In the genomic region with DNA sequence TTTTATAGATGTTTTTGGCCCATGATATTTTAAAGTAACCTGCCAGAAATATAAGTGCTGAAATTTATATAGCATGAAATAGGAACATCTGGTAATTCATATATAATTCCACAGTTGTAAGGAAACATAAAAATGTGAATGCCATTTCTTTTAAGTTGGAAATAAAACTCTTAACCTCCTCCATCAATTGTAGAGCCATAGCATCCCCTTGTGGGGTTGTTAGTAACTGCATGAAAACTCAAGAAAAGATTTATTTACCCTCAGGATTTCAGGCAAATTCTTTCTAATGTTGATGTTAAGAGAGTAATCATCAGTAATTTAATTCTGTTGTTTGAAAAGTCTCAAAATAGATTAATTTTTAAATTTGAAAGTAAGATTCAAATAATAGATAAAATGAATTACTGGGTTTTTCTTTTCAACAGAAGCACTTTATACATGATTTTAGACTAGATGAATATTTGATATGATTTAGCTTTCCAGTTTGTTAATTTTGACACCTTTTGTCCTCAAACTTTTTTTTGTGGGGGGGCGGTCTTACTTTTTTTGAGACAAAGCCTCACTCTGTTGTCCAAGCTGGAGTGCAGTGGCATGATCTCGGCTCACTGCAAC, we compare ENCODE assay signal across 9 cellular contexts.
DNase-seq lines count a peak whose midpoint lies in the region; ATAC-seq and TF ChIP-seq lines count a peak whose summit lies in the region.
"Had no signal": no experiment of that assay in that cellular context is flagged by ENCODE, and none has a peak within 500 bp of the region (broad histone marks: within the 10 kb centered on the region; RNA-seq: fewer than 3 reads in every experiment).

No MANE protein-coding gene starts in this region.

- H3K4me1 Mint-ChIP-seq in activated CD8-positive, alpha-beta memory T cell treated with anti-CD3 and anti-CD28 coated beads, Interleukin-2, amount 10 ng/mL, durations not matched to agents 7 days and 5 days, result peaks cover 21% of the 10 kb centered on the region
- H3K4me1 Mint-ChIP-seq in chondrocyte (ENCODE audit: low read depth), result peaks cover 2% of the 10 kb centered on the region
- H3K4me1 Mint-ChIP-seq in stimulated activated naive B cell treated with anti-CD40 and anti-IgM and Interleukin-4, amounts not matched to agents 10 μg/mL and 1 μg/mL and 100 μg/mL, for 72 hours, result peaks cover 3 to 8% of the 10 kb centered on the region in 2 donors

- ATAC-seq in activated CD8-positive, alpha-beta memory T cell treated with anti-CD3 and anti-CD28 coated beads, Interleukin-2, amount 10 ng/mL, durations not matched to agents 7 days and 5 days, result no peak
- no peak for ATAC-seq in RWPE2 (ENCODE audit: low read depth)
- ATAC-seq in stimulated activated naive B cell treated with anti-CD40 and anti-IgM and Interleukin-4, amounts not matched to agents 10 μg/mL and 1 μg/mL and 100 μg/mL, for 72 hours (replicated peaks), result no peak

- no peak for TF ChIP-seq POLR2A in uterus (IDR thresholded peaks at IDR 0.05)

- H3K9me3 Mint-ChIP-seq in activated CD8-positive, alpha-beta memory T cell treated with anti-CD3 and anti-CD28 coated beads, Interleukin-2, amount 10 ng/mL, durations not matched to agents 7 days and 5 days (ENCODE audit: low read depth), result no peaks in the 10 kb centered on the region
- no peaks in the 10 kb centered on the region for H3K9me3 Mint-ChIP-seq in chondrocyte (ENCODE audit: low read depth)
- H3K9me3 Mint-ChIP-seq in stimulated activated naive B cell treated with anti-CD40 and anti-IgM and Interleukin-4, amounts not matched to agents 10 μg/mL and 1 μg/mL and 100 μg/mL, for 72 hours, result no peaks in the 10 kb centered on the region

- H3K4me1 ChIP-seq in RWPE2 (ENCODE audit: insufficient read depth, poor library complexity, severe bottlenecking) (no peaks in the 10 kb centered on the region), uterus (peaks cover 0 to 4% of the 10 kb centered on the region in 2 donors)

- peaks cover 33% of the 10 kb centered on the region for H3K36me3 Mint-ChIP-seq in activated CD8-positive, alpha-beta memory T cell treated with anti-CD3 and anti-CD28 coated beads, Interleukin-2, amount 10 ng/mL, durations not matched to agents 7 days and 5 days
- H3K36me3 Mint-ChIP-seq in chondrocyte (ENCODE audit: low read depth), result peaks cover 3% of the 10 kb centered on the region
- H3K36me3 Mint-ChIP-seq in stimulated activated naive B cell treated with anti-CD40 and anti-IgM and Interleukin-4, amounts not matched to agents 10 μg/mL and 1 μg/mL and 100 μg/mL, for 72 hours, result peaks cover 15 to 30% of the 10 kb centered on the region in 2 donors

- DNase-seq in activated CD8-positive, alpha-beta memory T cell treated with anti-CD3 and anti-CD28 coated beads, Interleukin-2, amount 10 ng/mL, durations not matched to agents 7 days and 5 days, result peak; percentile 48
- DNase-seq in activated CD8-positive, alpha-beta memory T cell treated with anti-CD3 and anti-CD28 coated beads, Interleukin-2, amount 50 U/mL, for 48 hours, result no peak
- DNase-seq in Kasumi-1 (lab: John Stamatoyannopoulos, UW), result peak; percentile 63 to 76
- no peak for DNase-seq in RWPE2 (ENCODE audit: low spot score)
- DNase-seq in chondrocyte (ENCODE audit: low spot score), result no peak
- peak; percentile 78 to 86 for DNase-seq in lung microvascular endothelial cell (ENCODE audit: low read depth in 2 of 2)
- DNase-seq in uterus, result peak in 1 of 2 donors; percentile 32
- DNase-seq in stimulated activated naive B cell treated with anti-CD40 and anti-IgM and Interleukin-4, amounts not matched to agents 10 μg/mL and 1 μg/mL and 100 μg/mL, for 72 hours, result no peak

- H3K27ac ChIP-seq in RWPE2 (ENCODE audit: poor library complexity, severe bottlenecking) (no peak overlapping the region), uterus (peak overlapping the region in 1 of 2 donors; percentile 5)
- H3K27ac ChIP-seq: epithelial cell of prostate had no signal

- H3K36me3 ChIP-seq in RWPE2 (ENCODE audit: low read depth) (peaks cover 36% of the 10 kb centered on the region), uterus (no peaks in the 10 kb centered on the region)

- H3K27me3 Mint-ChIP-seq in activated CD8-positive, alpha-beta memory T cell treated with anti-CD3 and anti-CD28 coated beads, Interleukin-2, amount 10 ng/mL, durations not matched to agents 7 days and 5 days, result no peaks in the 10 kb centered on the region
- no peaks in the 10 kb centered on the region for H3K27me3 Mint-ChIP-seq in chondrocyte (ENCODE audit: low read depth)
- H3K27me3 Mint-ChIP-seq in stimulated activated naive B cell treated with anti-CD40 and anti-IgM and Interleukin-4, amounts not matched to agents 10 μg/mL and 1 μg/mL and 100 μg/mL, for 72 hours, result no peaks in the 10 kb centered on the region

- H3K4me3 Mint-ChIP-seq in activated CD8-positive, alpha-beta memory T cell treated with anti-CD3 and anti-CD28 coated beads, Interleukin-2, amount 10 ng/mL, durations not matched to agents 7 days and 5 days, result no peak overlapping the region
- H3K4me3 Mint-ChIP-seq in chondrocyte (ENCODE audit: unreplicated experiment), result no peak overlapping the region
- H3K4me3 Mint-ChIP-seq in stimulated activated naive B cell treated with anti-CD40 and anti-IgM and Interleukin-4, amounts not matched to agents 10 μg/mL and 1 μg/mL and 100 μg/mL, for 72 hours, result no peak overlapping the region

- no peaks in the 10 kb centered on the region for H3K27me3 ChIP-seq in RWPE2 (ENCODE audit: insufficient read depth, poor library complexity, severe bottlenecking)
- H3K27me3 ChIP-seq in uterus, result no peaks in the 10 kb centered on the region

- peak overlapping the region; percentile 52 for H3K27ac Mint-ChIP-seq in activated CD8-positive, alpha-beta memory T cell treated with anti-CD3 and anti-CD28 coated beads, Interleukin-2, amount 10 ng/mL, durations not matched to agents 7 days and 5 days
- no peak overlapping the region for H3K27ac Mint-ChIP-seq in chondrocyte (ENCODE audit: unreplicated experiment)
- H3K27ac Mint-ChIP-seq in stimulated activated naive B cell treated with anti-CD40 and anti-IgM and Interleukin-4, amounts not matched to agents 10 μg/mL and 1 μg/mL and 100 μg/mL, for 72 hours, result no peak overlapping the region

- intact Hi-C loops in uterus (cut with DNase I; ENCODE audit: low total_unique reads), result no loop called here

- H3K9me3 ChIP-seq in RWPE2 (ENCODE audit: severe bottlenecking) (no peaks in the 10 kb centered on the region), uterus (no peaks in the 10 kb centered on the region)

- no peak overlapping the region for H3K4me3 ChIP-seq in RWPE2 (ENCODE audit: severe bottlenecking)
- no peak overlapping the region for H3K4me3 ChIP-seq in uterus

- TF ChIP-seq CTCF in RWPE2 (IDR thresholded peaks at IDR 0.05; ENCODE audit: poor library complexity, severe bottlenecking), result peak; percentile 98
- TF ChIP-seq CTCF in chondrocyte (IDR thresholded peaks at IDR 0.05), result peak; percentile 99
- TF ChIP-seq CTCF in uterus (IDR thresholded peaks at IDR 0.05), result peak; percentile 95 to 98 (median 96)

- CTCF ChIA-PET in activated CD8-positive, alpha-beta memory T cell treated with anti-CD3 and anti-CD28 coated beads, Interleukin-2, amount 10 ng/mL, durations not matched to agents 7 days and 5 days (lab: Charles Lee), result interaction anchor here (0.7 to 10.9 kb wide), 24 partner anchors 8 to 249 kb away, joined by 3 to 116 read pairs (median 6); a partner anchor contains a TSS

Comparison
In these comparisons a context has a peak if more than half of its experiments do, and no peak if none do; other contexts are left out.
1. DNase-seq: peak in activated CD8-positive, alpha-beta memory T cell treated with anti-CD3 and anti-CD28 coated beads, Interleukin-2, amount 10 ng/mL, durations not matched to agents 7 days and 5 days (single experiment), Kasumi-1 (2 of 2) and lung microvascular endothelial cell (2 of 2); none in activated CD8-positive, alpha-beta memory T cell treated with anti-CD3 and anti-CD28 coated beads, Interleukin-2, amount 50 U/mL, for 48 hours (single experiment), RWPE2 (single experiment), chondrocyte (single experiment) and stimulated activated naive B cell treated with anti-CD40 and anti-IgM and Interleukin-4, amounts not matched to agents 10 μg/mL and 1 μg/mL and 100 μg/mL, for 72 hours (single experiment).
2. Peak in every context shown above with its lines, with median percentiles within 50 percentile points of each other: CTCF ChIP-seq.